Comparison of ENCODE assay signal across 16 cellular contexts in genomic region chr3:134476977-134477376, GRCh38. TPM values are rescaled to one million over a fixed set of nuclear protein-coding genes. Genes with fewer than 3 reads are reported as not detected.
DNase-seq lines count a peak whose midpoint lies in the region; ATAC-seq and TF ChIP-seq lines count a peak whose summit lies in the region.
"Had no signal": no experiment of that assay in that cellular context is flagged by ENCODE, and none has a peak within 500 bp of the region (broad histone marks: within the 10 kb centered on the region; RNA-seq: fewer than 3 reads in every experiment).

No MANE protein-coding gene starts in this region.

- no peaks in the 10 kb centered on the region for H3K9me3 ChIP-seq in breast epithelium
- H3K9me3 ChIP-seq in left ventricle myocardium inferior (replicated peaks) = no peaks in the 10 kb centered on the region
- H3K9me3 ChIP-seq in prostate gland = no peaks in the 10 kb centered on the region
- H3K9me3 ChIP-seq: testis had no signal

- peaks cover 0 to 2% of the 10 kb centered on the region in 2 donors for H3K4me1 Mint-ChIP-seq in effector memory CD8-positive, alpha-beta T cell (ENCODE audit: low read depth in 2 of 2)

- H3K36me3 ChIP-seq in breast epithelium = no peaks in the 10 kb centered on the region
- H3K36me3 ChIP-seq in left ventricle myocardium inferior = peaks cover 46% of the 10 kb centered on the region
- peaks cover 0 to 4% of the 10 kb centered on the region in 2 donors for H3K36me3 ChIP-seq in prostate gland

- H3K4me3 Mint-ChIP-seq in effector memory CD8-positive, alpha-beta T cell = no peak overlapping the region

- H3K27me3 ChIP-seq in breast epithelium (no peaks in the 10 kb centered on the region), left ventricle myocardium inferior (ENCODE audit: low read depth) (no peaks in the 10 kb centered on the region), prostate gland (replicated peaks; ENCODE audit: insufficient read depth) (no peaks in the 10 kb centered on the region)
- H3K27me3 ChIP-seq: testis had no signal

- no peaks in the 10 kb centered on the region for H3K4me1 ChIP-seq in breast epithelium
- H3K4me1 ChIP-seq in left ventricle myocardium inferior = peaks cover 57% of the 10 kb centered on the region
- H3K4me1 ChIP-seq in prostate gland (replicated peaks) = no peaks in the 10 kb centered on the region
- H3K4me1 ChIP-seq: testis had no signal

- H3K27ac ChIP-seq in breast epithelium (peak overlapping the region; percentile 85 to 86), left ventricle myocardium inferior (replicated peaks) (peak overlapping the region; percentile 66), prostate gland (peak overlapping the region; percentile 31 to 34)
- H3K27ac ChIP-seq: testis, WERI-Rb-1 had no signal

- DNase-seq in ELR (ENCODE audit: low read depth) (peak; percentile 78), breast epithelium (ENCODE audit: low spot score in 2 of 2) (peak in 1 of 2 donors; percentile 72), left ventricle myocardium inferior (peak; percentile 41), prostate gland (ENCODE audit: low spot score) (no peak), NCI-H2196 (lab: John Stamatoyannopoulos, UW; ENCODE audit: unreplicated experiment) (no peak)
- DNase-seq in stimulated activated CD4-positive, alpha-beta T cell treated with anti-CD3 and anti-CD28 coated beads, Interleukin-2, amount 100 ng/mL, for 48 hours = no peak
- DNase-seq in effector memory CD8-positive, alpha-beta T cell = no peak
- DNase-seq: activated effector memory CD4-positive, alpha-beta T cell treated with Interleukin-2 at 50 U/mL for 16 hours; COR-L47; NCI-H187; NCI-H524 treated with DMSO at 0.1 percent for 48 hours; stimulated activated CD4-positive, alpha-beta T cell treated with anti-CD3 and anti-CD28 coated beads, Interleukin-2, amount 100 ng/mL, for 24 hours; stimulated activated CD8-positive, alpha-beta memory T cell treated with anti-CD3 and anti-CD28 coated beads, Interleukin-4, amount 100 ng/mL, for 48 hours; testis; WERI-Rb-1 had no signal

- no peak overlapping the region for H3K27ac Mint-ChIP-seq in effector memory CD8-positive, alpha-beta T cell

- H3K36me3 Mint-ChIP-seq in effector memory CD8-positive, alpha-beta T cell (ENCODE audit: insufficient read depth) = peaks cover 26% of the 10 kb centered on the region

- H3K27me3 Mint-ChIP-seq in effector memory CD8-positive, alpha-beta T cell = no peaks in the 10 kb centered on the region

- no peak overlapping the region for H3K4me3 ChIP-seq in breast epithelium
- no peak overlapping the region for H3K4me3 ChIP-seq in left ventricle myocardium inferior
- H3K4me3 ChIP-seq in prostate gland = no peak overlapping the region
- H3K4me3 ChIP-seq: testis had no signal

- TF ChIP-seq CTCF in breast epithelium (IDR thresholded peaks at IDR 0.05) (no peak), left ventricle myocardium inferior (IDR thresholded peaks at IDR 0.05; ENCODE audit: borderline replicate concordance) (no peak), prostate gland (IDR thresholded peaks at IDR 0.05) (no peak)

- H3K9me3 Mint-ChIP-seq in effector memory CD8-positive, alpha-beta T cell = no peaks in the 10 kb centered on the region

- ATAC-seq in HG03039 (IDR thresholded peaks at IDR 0.05; ENCODE audit: unreplicated experiment) = no peak
- no peak for ATAC-seq in effector memory CD8-positive, alpha-beta T cell (replicated peaks)

- intact Hi-C loops in breast epithelium (cut with DNase I; ENCODE audit: low total_unique reads) = no loop called here
- intact Hi-C loops in left ventricle myocardium inferior (cut with micrococcal nuclease) = loop anchor here (10.0 kb wide), 1 partner anchor 282 kb away; no protein-coding TSS in a partner anchor
- intact Hi-C loops in prostate gland (cut with DNase I) = loop anchor here (5.0 to 10.0 kb wide), 2 partner anchors 100 to 542 kb away; no protein-coding TSS in a partner anchor

- WGBS in prostate gland = 79% methylated on average over 5 of the region's 5 CpGs

- TF ChIP-seq POLR2A in breast epithelium (IDR thresholded peaks at IDR 0.05) (no peak), prostate gland (IDR thresholded peaks at IDR 0.05) (no peak)

RNA-seq across cellular contexts. Expression of gene ANAPC13, which starts 8.8 kb away (rescaled TPM):
- total RNA-seq in breast epithelium (10 to 100 TPM; 56.0 to 68.3 (median 66.1) TPM), left ventricle myocardium inferior (76.4 TPM), prostate gland (10 to 100 TPM; 40.2 to 83.2 TPM)

RNA-seq across cellular contexts. Expression of gene CEP63, which starts 8.9 kb away (rescaled TPM):
- total RNA-seq in breast epithelium = 10 to 100 TPM; 31.8 to 38.9 (median 33.1) TPM
- 34.7 TPM for total RNA-seq in left ventricle myocardium inferior
- 10 to 100 TPM; 35.2 to 60.1 TPM for total RNA-seq in prostate gland

Comparison
In these comparisons a context has a peak if more than half of its experiments do, and no peak if none do; other contexts are left out.
1. DNase-seq: peak in ELR (single experiment) and left ventricle myocardium inferior (single experiment); none in prostate gland (single experiment), NCI-H2196 (single experiment), stimulated activated CD4-positive, alpha-beta T cell treated with anti-CD3 and anti-CD28 coated beads, Interleukin-2, amount 100 ng/mL, for 48 hours (0 of 2) and effector memory CD8-positive, alpha-beta T cell (0 of 3).
2. H3K27ac ChIP-seq: peak in every context shown above with its lines; median percentile 86 in breast epithelium; 66 in left ventricle myocardium inferior; 32 in prostate gland.